8 cellular contexts compared by ENCODE assay signal in genomic region chr11:128772814-128773213, GRCh38.
DNase-seq lines count a peak whose midpoint lies in the region; ATAC-seq and TF ChIP-seq lines count a peak whose summit lies in the region.

No MANE protein-coding gene starts in this region.

- H3K4me1 ChIP-seq in heart right ventricle = peaks cover 5 to 81% (median 41%) of the 10 kb centered on the region in 9 donors

- CTCF ChIA-PET in activated CD4-positive, alpha-beta memory T cell treated with anti-CD3 and anti-CD28 coated beads, Interleukin-2, amount 10 ng/mL, durations not matched to agents 7 days and 5 days (lab: Charles Lee) = interaction anchor here (0.7 to 2.1 kb wide), 4 partner anchors 9 to 143 kb away, joined by 3 to 8 read pairs (median 3); no protein-coding TSS in a partner anchor

- H3K36me3 ChIP-seq in heart right ventricle = peaks cover 0 to 97% (median 11%) of the 10 kb centered on the region in 9 donors

- H3K27ac Mint-ChIP-seq in activated CD4-positive, alpha-beta memory T cell treated with anti-CD3 and anti-CD28 coated beads, Interleukin-2, amount 10 ng/mL, durations not matched to agents 7 days and 5 days = peak overlapping the region; percentile 75
- H3K27ac Mint-ChIP-seq in glutamatergic neuron (ENCODE audit: unreplicated experiment) = no peak overlapping the region

- WGBS in heart right ventricle, 2 donors = 53 to 67% methylated on average over 12 of the region's 12 CpGs

- H3K36me3 Mint-ChIP-seq in activated CD4-positive, alpha-beta memory T cell treated with anti-CD3 and anti-CD28 coated beads, Interleukin-2, amount 10 ng/mL, durations not matched to agents 7 days and 5 days (ENCODE audit: low read depth) = peaks cover 89% of the 10 kb centered on the region
- no peaks in the 10 kb centered on the region for H3K36me3 Mint-ChIP-seq in glutamatergic neuron (ENCODE audit: unreplicated experiment)

- peak overlapping the region in 3 of 10 donors; percentile 29 to 46 (median 30) for H3K27ac ChIP-seq in heart right ventricle

- no peaks in the 10 kb centered on the region for H3K9me3 Mint-ChIP-seq in activated CD4-positive, alpha-beta memory T cell treated with anti-CD3 and anti-CD28 coated beads, Interleukin-2, amount 10 ng/mL, durations not matched to agents 7 days and 5 days
- no peaks in the 10 kb centered on the region for H3K9me3 Mint-ChIP-seq in glutamatergic neuron (ENCODE audit: unreplicated experiment)

- TF ChIP-seq CTCF in heart right ventricle (IDR thresholded peaks at IDR 0.05) = no peak
- TF ChIP-seq CTCF in glutamatergic neuron (IDR thresholded peaks at IDR 0.05; ENCODE audit: partially characterized antibody, unreplicated experiment) = no peak
- TF ChIP-seq CTCF in GM13977 (IDR thresholded peaks at IDR 0.05; ENCODE audit: extremely low read depth, insufficient read depth, missing control alignments) = no peak

- H3K9me3 ChIP-seq in heart right ventricle = no peaks in the 10 kb centered on the region

- DNase-seq in NCI-H2029 (lab: John Stamatoyannopoulos, UW) (peak; percentile 94), heart right ventricle (peak; percentile 42), glutamatergic neuron (no peak), GM13977 (ENCODE audit: low spot score) (no peak)
- DNase-seq in activated CD4-positive, alpha-beta memory T cell treated with anti-CD3 and anti-CD28 coated beads, Interleukin-2, amount 10 ng/mL, durations not matched to agents 7 days and 5 days = peak; percentile 62
- DNase-seq in stimulated activated CD8-positive, alpha-beta memory T cell treated with anti-CD3 and anti-CD28 coated beads, Interleukin-7, amount 100 ng/mL, for 24 hours (ENCODE audit: low read depth) = peak; percentile 16

- in situ Hi-C loops in GM13977 (cut with MboI; ENCODE audit: low pct_unique_long_range_greater_than_20kb, low sequenced_read_pairs, unreplicated experiment) = loop anchor here (25.0 kb wide), 1 partner anchor 611 kb away; no protein-coding TSS in a partner anchor

- H3K27me3 ChIP-seq in heart right ventricle = no peaks in the 10 kb centered on the region

- POLR2A ChIA-PET in activated CD4-positive, alpha-beta memory T cell treated with anti-CD3 and anti-CD28 coated beads, Interleukin-2, amount 10 ng/mL, durations not matched to agents 7 days and 5 days (lab: Charles Lee) = interaction anchor here (0.9 kb wide), 1 partner anchor 12 kb away, joined by 3 read pairs; no protein-coding TSS in a partner anchor

- ATAC-seq in heart right ventricle = no peak
- ATAC-seq in HG03135 (IDR thresholded peaks at IDR 0.05; ENCODE audit: unreplicated experiment) = no peak
- ATAC-seq in GM19455 (IDR thresholded peaks at IDR 0.05; ENCODE audit: unreplicated experiment) = no peak

- peaks cover 50% of the 10 kb centered on the region for H3K4me1 Mint-ChIP-seq in activated CD4-positive, alpha-beta memory T cell treated with anti-CD3 and anti-CD28 coated beads, Interleukin-2, amount 10 ng/mL, durations not matched to agents 7 days and 5 days
- H3K4me1 Mint-ChIP-seq in glutamatergic neuron (ENCODE audit: low read depth, unreplicated experiment) = peaks cover 9% of the 10 kb centered on the region

- H3K4me3 Mint-ChIP-seq in activated CD4-positive, alpha-beta memory T cell treated with anti-CD3 and anti-CD28 coated beads, Interleukin-2, amount 10 ng/mL, durations not matched to agents 7 days and 5 days = no peak overlapping the region
- no peak overlapping the region for H3K4me3 Mint-ChIP-seq in glutamatergic neuron (ENCODE audit: unreplicated experiment)

- H3K27me3 Mint-ChIP-seq in activated CD4-positive, alpha-beta memory T cell treated with anti-CD3 and anti-CD28 coated beads, Interleukin-2, amount 10 ng/mL, durations not matched to agents 7 days and 5 days = no peaks in the 10 kb centered on the region
- peaks cover 2% of the 10 kb centered on the region for H3K27me3 Mint-ChIP-seq in glutamatergic neuron (ENCODE audit: unreplicated experiment)

- intact Hi-C loops in heart right ventricle (cut with DNase I) = loop anchor here in 1 of 10 donors (10.0 kb wide), 1 partner anchor 62 kb away; no protein-coding TSS in a partner anchor

- no peak overlapping the region for H3K4me3 ChIP-seq in heart right ventricle

Comparison
In these comparisons a context has a peak if more than half of its experiments do, and no peak if none do; other contexts are left out.
1. DNase-seq: peak in NCI-H2029 (single experiment), activated CD4-positive, alpha-beta memory T cell treated with anti-CD3 and anti-CD28 coated beads, Interleukin-2, amount 10 ng/mL, durations not matched to agents 7 days and 5 days (single experiment), heart right ventricle (2 of 2) and stimulated activated CD8-positive, alpha-beta memory T cell treated with anti-CD3 and anti-CD28 coated beads, Interleukin-7, amount 100 ng/mL, for 24 hours (single experiment); none in glutamatergic neuron (single experiment) and GM13977 (single experiment).